ENCODE assay signal across 18 cellular contexts in genomic region chr12:105507311-105508035, GRCh38.
"Had no signal": no experiment of that assay in that cellular context is flagged by ENCODE, and none has a peak within 500 bp of the region (broad histone marks: within the 10 kb centered on the region; RNA-seq: fewer than 3 reads in every experiment).

No MANE protein-coding gene starts in this region.

- H3K36me3 ChIP-seq: left lung, tibial nerve had no signal

- H3K4me3 Mint-ChIP-seq: activated naive CD4-positive, alpha-beta T cell treated with anti-CD3 and anti-CD28 coated beads, Interleukin-2, amount 50 U/mL, for 24 hours; activated T-cell treated with anti-CD3 and anti-CD28 coated beads, Interleukin-2, amount 50 U/mL, for 24 hours; effector memory CD8-positive, alpha-beta T cell; natural killer cell treated with Interleukin-12 subunit alpha and Interleukin-12 subunit beta and Interleukin-15 and Interleukin-18, amount 100 ng/mL, for 72 hours; stimulated activated effector memory CD8-positive, alpha-beta T cell treated with anti-CD3 and anti-CD28 coated beads, Interleukin-12 subunit alpha, Interleukin-12 subunit beta, amount 100 ng/mL, for 72 hours had no signal

- H3K9me3 ChIP-seq: left lung, SK-N-SH, tibial nerve had no signal

- H3K27ac ChIP-seq: left lung, parathyroid adenoma, tibial nerve had no signal

- H3K4me1 ChIP-seq: left lung had no signal

- H3K4me1 Mint-ChIP-seq: activated naive CD4-positive, alpha-beta T cell treated with anti-CD3 and anti-CD28 coated beads, Interleukin-2, amount 50 U/mL, for 24 hours; immature natural killer cell; stimulated activated effector memory CD8-positive, alpha-beta T cell treated with anti-CD3 and anti-CD28 coated beads, Interleukin-12 subunit alpha, Interleukin-12 subunit beta, amount 100 ng/mL, for 72 hours had no signal

- H3K36me3 Mint-ChIP-seq: activated naive CD4-positive, alpha-beta T cell treated with anti-CD3 and anti-CD28 coated beads, Interleukin-2, amount 50 U/mL, for 24 hours; immature natural killer cell; natural killer cell treated with Interleukin-12 subunit alpha and Interleukin-12 subunit beta and Interleukin-15 and Interleukin-18, amount 100 ng/mL, for 72 hours; stimulated activated effector memory CD8-positive, alpha-beta T cell treated with anti-CD3 and anti-CD28 coated beads, Interleukin-12 subunit alpha, Interleukin-12 subunit beta, amount 100 ng/mL, for 72 hours had no signal

- H2AFZ ChIP-seq: parathyroid adenoma had no signal

- H3K4me3 ChIP-seq: left lung, tibial nerve had no signal

- H3K79me2 ChIP-seq: parathyroid adenoma had no signal

- H3K9ac ChIP-seq: parathyroid adenoma, SK-N-SH had no signal

- H3K9me3 Mint-ChIP-seq: activated naive CD4-positive, alpha-beta T cell treated with anti-CD3 and anti-CD28 coated beads, Interleukin-2, amount 50 U/mL, for 24 hours; activated T-cell treated with anti-CD3 and anti-CD28 coated beads, Interleukin-2, amount 50 U/mL, for 24 hours; effector memory CD8-positive, alpha-beta T cell; immature natural killer cell; natural killer cell treated with Interleukin-12 subunit alpha and Interleukin-12 subunit beta and Interleukin-15 and Interleukin-18, amount 100 ng/mL, for 72 hours; stimulated activated effector memory CD8-positive, alpha-beta T cell treated with anti-CD3 and anti-CD28 coated beads, Interleukin-12 subunit alpha, Interleukin-12 subunit beta, amount 100 ng/mL, for 72 hours had no signal

- H3K27ac Mint-ChIP-seq: activated naive CD4-positive, alpha-beta T cell treated with anti-CD3 and anti-CD28 coated beads, Interleukin-2, amount 50 U/mL, for 24 hours; activated T-cell treated with anti-CD3 and anti-CD28 coated beads, Interleukin-2, amount 50 U/mL, for 24 hours; effector memory CD8-positive, alpha-beta T cell; immature natural killer cell; natural killer cell treated with Interleukin-12 subunit alpha and Interleukin-12 subunit beta and Interleukin-15 and Interleukin-18, amount 100 ng/mL, for 72 hours; stimulated activated effector memory CD8-positive, alpha-beta T cell treated with anti-CD3 and anti-CD28 coated beads, Interleukin-12 subunit alpha, Interleukin-12 subunit beta, amount 100 ng/mL, for 72 hours had no signal

- H3K27me3 ChIP-seq: left lung, tibial nerve had no signal

- FAIRE-seq: small intestine had no signal

- DNase-seq: activated CD4-positive, alpha-beta T cell treated with anti-CD3 and anti-CD28 coated beads, Interleukin-2, amount 50 U/mL, for 1 hour; activated CD4-positive, CD25-positive, alpha-beta regulatory T cell; activated effector memory CD4-positive, alpha-beta T cell treated with Interleukin-2 at 50 U/mL for 16 hours; activated T-cell treated with anti-CD3 and anti-CD28 coated beads, Interleukin-2, amount 50 U/mL, for 24 hours; amygdala; cortex of kidney; effector memory CD8-positive, alpha-beta T cell; erythroblast; glutamatergic neuron; immature natural killer cell; left lung; SK-N-SH; small intestine had no signal

- H3K4me2 ChIP-seq: SK-N-SH had no signal
